13 cellular contexts compared by ENCODE assay signal in the genomic region with DNA sequence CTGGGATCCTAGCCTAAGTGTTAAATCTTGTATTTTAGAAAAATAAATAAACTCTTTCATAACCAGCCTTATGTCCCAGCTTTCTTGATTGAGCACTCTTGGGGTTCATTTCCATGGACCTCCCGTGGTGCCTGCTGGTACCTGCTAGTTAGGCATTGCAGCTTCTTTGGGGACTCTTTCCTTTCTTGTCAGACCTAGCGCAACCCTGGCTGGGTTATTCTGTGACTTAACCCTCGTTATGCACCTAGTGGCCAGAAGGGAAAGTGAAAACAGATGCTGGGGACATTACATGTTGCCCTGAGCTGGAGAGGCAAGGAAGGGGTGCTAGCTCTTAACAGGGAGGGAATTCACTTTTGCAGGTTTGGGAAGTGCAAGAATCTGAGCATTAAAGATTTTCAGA.
DNase-seq lines count a peak whose midpoint lies in the region; ATAC-seq and TF ChIP-seq lines count a peak whose summit lies in the region.
"Had no signal": no experiment of that assay in that cellular context is flagged by ENCODE, and none has a peak within 500 bp of the region (broad histone marks: within the 10 kb centered on the region; RNA-seq: fewer than 3 reads in every experiment).

No MANE protein-coding gene starts in this region.

- H3K4me3 ChIP-seq in GM12864 (ENCODE audit: low read depth, low read length) = no peak overlapping the region

- DNase-seq in GM12864 (ENCODE audit: low read depth) (no peak), iPS-NIHi7 (ENCODE audit: extremely low spot score) (peak; percentile 51), NCI-H526 treated with DMSO at 0.1 percent for 48 hours (lab: John Stamatoyannopoulos, UW) (no peak)
- no peak for DNase-seq in activated T-cell treated with anti-CD3 and anti-CD28 coated beads, Interleukin-2, amount 50 U/mL, for 1 hour
- DNase-seq: activated CD4-positive, alpha-beta T cell treated with anti-CD3 and anti-CD28 coated beads, Interleukin-2, amount 50 U/mL, for 48 hours; activated naive CD4-positive, alpha-beta T cell; NCI-H774; T-cell had no signal

- ATAC-seq in HG03432 (IDR thresholded peaks at IDR 0.05; ENCODE audit: unreplicated experiment) (peak; percentile 40), GM21737 (IDR thresholded peaks at IDR 0.05; ENCODE audit: unreplicated experiment) (no peak), GM19455 (IDR thresholded peaks at IDR 0.05; ENCODE audit: unreplicated experiment) (no peak)
- ATAC-seq: stimulated activated memory B cell treated with anti-CD40 and anti-IgM and Interleukin-4, amounts not matched to agents 10 μg/mL and 1 μg/mL and 100 μg/mL, for 72 hours; T-cell had no signal

- peak; percentile 46 for TF ChIP-seq CTCF in GM12864 (IDR thresholded peaks at IDR 0.05; ENCODE audit: low read depth, low read length, missing control alignments)
- 0 out of 2 replicates have a peak, but pooled peaks have one; percentile 14 for TF ChIP-seq CTCF in VCaP (conservative IDR thresholded peaks at IDR 0.05)

- H3K27ac ChIP-seq in VCaP = no peak overlapping the region
